Comparison of ENCODE assay signal across 24 cellular contexts in the genomic region with DNA sequence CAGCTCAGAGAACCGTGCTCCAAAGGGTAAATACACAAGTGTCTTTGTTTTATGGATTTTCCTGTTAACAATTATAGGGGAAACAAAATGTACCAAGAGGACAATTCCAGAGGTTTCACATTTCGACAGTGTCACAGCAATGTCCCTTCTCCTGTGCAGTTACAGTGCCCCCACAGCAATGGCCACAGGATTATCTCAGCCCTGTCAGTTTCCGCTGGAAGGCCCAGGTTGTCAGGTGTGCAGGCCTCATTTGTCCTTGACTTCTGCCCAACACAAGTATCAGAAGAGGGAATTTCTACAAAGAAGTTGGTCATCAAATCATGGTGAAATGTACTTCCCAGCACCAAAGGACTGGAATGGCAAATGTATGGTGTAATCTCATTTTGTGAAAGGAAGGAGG.
"Had no signal": no experiment of that assay in that cellular context is flagged by ENCODE, and none has a peak within 500 bp of the region (broad histone marks: within the 10 kb centered on the region; RNA-seq: fewer than 3 reads in every experiment).

No MANE protein-coding gene starts in this region.

- H3K27me3 ChIP-seq: MG63, SJSA1 had no signal

- ATAC-seq: SK-N-SH treated with all-trans-retinoic acid at 6 μM for 48 hours had no signal

- FAIRE-seq: HTR-8/SVneo, RCC 7860 had no signal

- DNase-seq: Karpas-422, KG1, MG63, NCI-H1092, NCI-H1105 treated with DMSO at 0.1 percent for 48 hours, NCI-H1417 treated with DMSO at 0.1 percent for 48 hours, NCI-H146, NCI-H1694 treated with DMSO at 0.1 percent for 48 hours, NCI-H1930, NCI-H2081, NCI-H2107, NCI-H2227 treated with DMSO at 0.1 percent for 48 hours, NCI-H446, NCI-H510A, NCI-H524 treated with DMSO at 0.1 percent for 48 hours, NCI-H69, NCI-H774, Right ventricle myocardium superior, RPMI8226, SIG-M5 had no signal

- H3K4me3 ChIP-seq: MG63, SJSA1 had no signal

- H3K27ac ChIP-seq: SJSA1 had no signal

- H3K9me3 ChIP-seq: MG63, SJSA1 had no signal

- H3K36me3 ChIP-seq: MG63, SJSA1 had no signal

- H3K4me1 ChIP-seq: SJSA1 had no signal
